Comparison of ENCODE assay signal across 1 cellular context in the genomic region with DNA sequence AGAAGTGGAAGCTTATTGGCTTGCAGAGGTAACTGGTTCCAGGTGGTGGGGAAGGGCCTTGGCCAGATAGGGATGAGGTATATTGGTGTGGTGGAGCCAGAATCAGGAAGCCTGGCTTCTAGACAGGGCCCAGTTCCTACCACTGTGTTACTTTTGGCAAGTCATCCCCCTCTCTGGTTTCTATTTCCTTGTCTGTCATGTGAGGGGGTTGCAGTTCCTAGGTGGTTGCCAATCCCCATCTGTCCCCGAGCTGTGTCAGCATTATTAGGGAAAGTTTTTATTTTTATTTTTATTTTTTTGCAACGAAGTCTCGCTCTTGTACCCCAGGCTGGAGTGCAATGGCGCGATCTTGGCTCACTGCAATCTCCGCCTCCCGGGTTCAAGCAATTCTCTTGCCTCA.
TF ChIP-seq lines count a peak whose summit lies in the region.

No MANE protein-coding gene starts in this region.

TF ChIP-seq in GM23338, 12 proteins besides CTCF, POLR2A, EP300 and RAD21 (continued from another document):
- TF ChIP-seq, protein P1, sequence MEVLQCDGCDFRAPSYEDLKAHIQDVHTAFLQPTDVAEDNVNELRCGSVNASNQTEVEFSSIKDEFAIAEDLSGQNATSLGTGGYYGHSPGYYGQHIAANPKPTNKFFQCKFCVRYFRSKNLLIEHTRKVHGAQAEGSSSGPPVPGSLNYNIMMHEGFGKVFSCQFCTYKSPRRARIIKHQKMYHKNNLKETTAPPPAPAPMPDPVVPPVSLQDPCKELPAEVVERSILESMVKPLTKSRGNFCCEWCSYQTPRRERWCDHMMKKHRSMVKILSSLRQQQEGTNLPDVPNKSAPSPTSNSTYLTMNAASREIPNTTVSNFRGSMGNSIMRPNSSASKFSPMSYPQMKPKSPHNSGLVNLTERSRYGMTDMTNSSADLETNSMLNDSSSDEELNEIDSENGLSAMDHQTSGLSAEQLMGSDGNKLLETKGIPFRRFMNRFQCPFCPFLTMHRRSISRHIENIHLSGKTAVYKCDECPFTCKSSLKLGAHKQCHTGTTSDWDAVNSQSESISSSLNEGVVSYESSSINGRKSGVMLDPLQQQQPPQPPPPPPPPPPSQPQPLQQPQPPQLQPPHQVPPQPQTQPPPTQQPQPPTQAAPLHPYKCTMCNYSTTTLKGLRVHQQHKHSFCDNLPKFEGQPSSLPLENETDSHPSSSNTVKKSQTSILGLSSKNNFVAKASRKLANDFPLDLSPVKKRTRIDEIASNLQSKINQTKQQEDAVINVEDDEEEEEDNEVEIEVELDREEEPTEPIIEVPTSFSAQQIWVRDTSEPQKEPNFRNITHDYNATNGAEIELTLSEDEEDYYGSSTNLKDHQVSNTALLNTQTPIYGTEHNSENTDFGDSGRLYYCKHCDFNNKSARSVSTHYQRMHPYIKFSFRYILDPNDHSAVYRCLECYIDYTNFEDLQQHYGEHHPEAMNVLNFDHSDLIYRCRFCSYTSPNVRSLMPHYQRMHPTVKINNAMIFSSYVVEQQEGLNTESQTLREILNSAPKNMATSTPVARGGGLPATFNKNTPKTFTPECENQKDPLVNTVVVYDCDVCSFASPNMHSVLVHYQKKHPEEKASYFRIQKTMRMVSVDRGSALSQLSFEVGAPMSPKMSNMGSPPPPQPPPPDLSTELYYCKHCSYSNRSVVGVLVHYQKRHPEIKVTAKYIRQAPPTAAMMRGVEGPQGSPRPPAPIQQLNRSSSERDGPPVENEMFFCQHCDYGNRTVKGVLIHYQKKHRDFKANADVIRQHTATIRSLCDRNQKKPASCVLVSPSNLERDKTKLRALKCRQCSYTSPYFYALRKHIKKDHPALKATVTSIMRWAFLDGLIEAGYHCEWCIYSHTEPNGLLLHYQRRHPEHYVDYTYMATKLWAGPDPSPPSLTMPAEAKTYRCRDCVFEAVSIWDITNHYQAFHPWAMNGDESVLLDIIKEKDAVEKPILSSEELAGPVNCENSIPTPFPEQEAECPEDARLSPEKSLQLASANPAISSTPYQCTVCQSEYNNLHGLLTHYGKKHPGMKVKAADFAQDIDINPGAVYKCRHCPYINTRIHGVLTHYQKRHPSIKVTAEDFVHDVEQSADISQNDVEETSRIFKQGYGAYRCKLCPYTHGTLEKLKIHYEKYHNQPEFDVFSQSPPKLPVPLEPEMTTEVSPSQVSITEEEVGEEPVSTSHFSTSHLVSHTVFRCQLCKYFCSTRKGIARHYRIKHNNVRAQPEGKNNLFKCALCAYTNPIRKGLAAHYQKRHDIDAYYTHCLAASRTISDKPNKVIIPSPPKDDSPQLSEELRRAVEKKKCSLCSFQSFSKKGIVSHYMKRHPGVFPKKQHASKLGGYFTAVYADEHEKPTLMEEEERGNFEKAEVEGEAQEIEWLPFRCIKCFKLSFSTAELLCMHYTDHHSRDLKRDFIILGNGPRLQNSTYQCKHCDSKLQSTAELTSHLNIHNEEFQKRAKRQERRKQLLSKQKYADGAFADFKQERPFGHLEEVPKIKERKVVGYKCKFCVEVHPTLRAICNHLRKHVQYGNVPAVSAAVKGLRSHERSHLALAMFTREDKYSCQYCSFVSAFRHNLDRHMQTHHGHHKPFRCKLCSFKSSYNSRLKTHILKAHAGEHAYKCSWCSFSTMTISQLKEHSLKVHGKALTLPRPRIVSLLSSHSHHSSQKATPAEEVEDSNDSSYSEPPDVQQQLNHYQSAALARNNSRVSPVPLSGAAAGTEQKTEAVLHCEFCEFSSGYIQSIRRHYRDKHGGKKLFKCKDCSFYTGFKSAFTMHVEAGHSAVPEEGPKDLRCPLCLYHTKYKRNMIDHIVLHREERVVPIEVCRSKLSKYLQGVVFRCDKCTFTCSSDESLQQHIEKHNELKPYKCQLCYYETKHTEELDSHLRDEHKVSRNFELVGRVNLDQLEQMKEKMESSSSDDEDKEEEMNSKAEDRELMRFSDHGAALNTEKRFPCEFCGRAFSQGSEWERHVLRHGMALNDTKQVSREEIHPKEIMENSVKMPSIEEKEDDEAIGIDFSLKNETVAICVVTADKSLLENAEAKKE (CRISPR knock-in tag; IDR thresholded peaks at IDR 0.05) = no peak
- no peak for TF ChIP-seq STAT1 (IDR thresholded peaks at IDR 0.05; ENCODE audit: unreplicated experiment)
